Comparison of ENCODE assay signal across 17 cellular contexts in the genomic region with DNA sequence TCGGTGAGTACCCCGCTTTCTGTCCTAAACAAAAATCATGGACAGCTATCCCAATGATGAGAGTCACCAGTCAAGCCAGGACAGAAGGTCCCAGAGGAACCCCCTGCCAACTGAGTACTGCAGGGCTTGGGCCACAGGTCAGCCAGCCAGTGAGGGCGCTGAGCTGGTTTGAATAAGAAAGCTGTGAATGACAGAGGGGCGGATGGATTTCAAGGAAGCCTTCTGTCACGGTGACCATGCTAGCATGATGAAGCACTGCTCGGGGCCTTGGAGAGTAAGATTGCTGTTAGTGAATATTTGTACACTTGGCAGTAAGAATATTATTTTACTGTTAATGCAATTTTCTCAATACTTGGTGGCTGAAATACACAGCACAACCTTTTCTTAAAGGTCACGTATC.
"Had no signal": no experiment of that assay in that cellular context is flagged by ENCODE, and none has a peak within 500 bp of the region (broad histone marks: within the 10 kb centered on the region; RNA-seq: fewer than 3 reads in every experiment).

No MANE protein-coding gene starts in this region.

- DNase-seq: activated CD4-positive, alpha-beta T cell treated with anti-CD3 and anti-CD28 coated beads for 4 hours; activated CD8-positive, alpha-beta memory T cell treated with anti-CD3 and anti-CD28 coated beads, Interleukin-2, amount 50 U/mL, for 4 hours; activated CD8-positive, alpha-beta T cell treated with anti-CD3 and anti-CD28 coated beads for 36 hours; activated gamma-delta T cell treated with Interleukin-2 at 50 U/mL for 16 hours; activated naive CD8-positive, alpha-beta T cell treated with anti-CD3 and anti-CD28 coated beads for 36 hours; activated T-cell treated with anti-CD3 and anti-CD28 coated beads, Interleukin-2, amount 50 U/mL, for 72 hours; brain microvascular endothelial cell; kidney glomerular epithelial cell; mucosa of descending colon; naive thymus-derived CD8-positive, alpha-beta T cell; stimulated activated CD4-positive, alpha-beta T cell treated with anti-CD3 and anti-CD28 coated beads, Interleukin-4, amount 100 ng/mL, for 4 hours; stomach; T1000 had no signal

- H3K4me1 Mint-ChIP-seq: activated naive CD8-positive, alpha-beta T cell treated with anti-CD3 and anti-CD28 coated beads for 36 hours; naive thymus-derived CD8-positive, alpha-beta T cell had no signal

- H3K36me3 ChIP-seq: brain microvascular endothelial cell, ovary, stomach, thoracic aorta had no signal

- H3K27me3 Mint-ChIP-seq: dendritic cell treated with granulocyte-macrophage colony-stimulating factor and Interleukin-4, amounts not matched to agents 40 ng/mL and 50 ng/mL, for 4 days had no signal

- H3K9me3 ChIP-seq: ovary, stomach, thoracic aorta had no signal

- H3K4me3 ChIP-seq: mucosa of descending colon, ovary, skin epidermis, stomach, thoracic aorta had no signal

- ATAC-seq: activated CD8-positive, alpha-beta T cell treated with anti-CD3 and anti-CD28 coated beads for 36 hours; activated T-cell treated with anti-CD3 and anti-CD28 coated beads, Interleukin-2, amount 50 U/mL, for 72 hours; mucosa of descending colon; naive thymus-derived CD8-positive, alpha-beta T cell had no signal

- H3K9me3 Mint-ChIP-seq: activated CD8-positive, alpha-beta T cell treated with anti-CD3 and anti-CD28 coated beads for 36 hours; activated naive CD8-positive, alpha-beta T cell treated with anti-CD3 and anti-CD28 coated beads for 36 hours; activated T-cell treated with anti-CD3 and anti-CD28 coated beads, Interleukin-2, amount 50 U/mL, for 72 hours; naive thymus-derived CD8-positive, alpha-beta T cell had no signal

- H3K27me3 ChIP-seq: brain microvascular endothelial cell, ovary, stomach had no signal

- H3K27ac Mint-ChIP-seq: activated CD8-positive, alpha-beta T cell treated with anti-CD3 and anti-CD28 coated beads for 36 hours; activated naive CD8-positive, alpha-beta T cell treated with anti-CD3 and anti-CD28 coated beads for 36 hours; activated T-cell treated with anti-CD3 and anti-CD28 coated beads, Interleukin-2, amount 50 U/mL, for 72 hours; dendritic cell treated with granulocyte-macrophage colony-stimulating factor and Interleukin-4, amounts not matched to agents 40 ng/mL and 50 ng/mL, for 4 days; naive thymus-derived CD8-positive, alpha-beta T cell had no signal

- H3K36me3 Mint-ChIP-seq: activated naive CD8-positive, alpha-beta T cell treated with anti-CD3 and anti-CD28 coated beads for 36 hours; naive thymus-derived CD8-positive, alpha-beta T cell had no signal

- H3K27ac ChIP-seq: brain microvascular endothelial cell, ovary, skin epidermis, stomach, thoracic aorta had no signal

- H3K4me3 Mint-ChIP-seq: activated CD8-positive, alpha-beta T cell treated with anti-CD3 and anti-CD28 coated beads for 36 hours; activated naive CD8-positive, alpha-beta T cell treated with anti-CD3 and anti-CD28 coated beads for 36 hours; activated T-cell treated with anti-CD3 and anti-CD28 coated beads, Interleukin-2, amount 50 U/mL, for 72 hours; dendritic cell treated with granulocyte-macrophage colony-stimulating factor and Interleukin-4, amounts not matched to agents 40 ng/mL and 50 ng/mL, for 4 days; naive thymus-derived CD8-positive, alpha-beta T cell had no signal
